ENCODE assay signal across 21 cellular contexts in genomic region chr10:7942859-7943258, GRCh38.
"Had no signal": no experiment of that assay in that cellular context is flagged by ENCODE, and none has a peak within 500 bp of the region (broad histone marks: within the 10 kb centered on the region; RNA-seq: fewer than 3 reads in every experiment).

No MANE protein-coding gene starts in this region.

- H3K27me3 Mint-ChIP-seq: activated CD4-positive, alpha-beta T cell treated with anti-CD3 and anti-CD28 coated beads, Interleukin-2, amount 10 ng/mL, durations not matched to agents 7 days and 5 days had no signal

- DNase-seq: activated CD4-positive, alpha-beta T cell treated with anti-CD3 and anti-CD28 coated beads, Interleukin-2, amount 10 ng/mL, durations not matched to agents 7 days and 5 days; activated CD8-positive, alpha-beta memory T cell treated with anti-CD3 and anti-CD28 coated beads, Interleukin-2, amount 50 U/mL, for 4 hours; activated naive CD4-positive, alpha-beta T cell treated with anti-CD3 and anti-CD28 coated beads, Interleukin-2, amount 50 U/mL, for 16 hours; activated T-cell treated with anti-CD3 and anti-CD28 coated beads, Interleukin-2, amount 50 U/mL, for 4 hours; aorta; brain microvascular endothelial cell; central memory CD4-positive, alpha-beta T cell; cortex of kidney; esophagus squamous epithelium; hippocampal formation; kidney; nephron progenitor cell; occipital lobe; retina; stimulated activated naive CD4-positive, alpha-beta T cell; T-helper 1 cell; T-helper 9 cell; thyroid gland had no signal

- H3K4me3 ChIP-seq: esophagus squamous epithelium, lung, thyroid gland had no signal

- H3K27ac ChIP-seq: brain microvascular endothelial cell, esophagus squamous epithelium, thyroid gland had no signal

- H3K4me1 ChIP-seq: thyroid gland had no signal

- H3K4me3 Mint-ChIP-seq: activated CD4-positive, alpha-beta T cell treated with anti-CD3 and anti-CD28 coated beads, Interleukin-2, amount 10 ng/mL, durations not matched to agents 7 days and 5 days; activated T-cell treated with anti-CD3 and anti-CD28 coated beads, Interleukin-2, amount 50 U/mL, for 4 hours; nephron progenitor cell had no signal

- FAIRE-seq: kidney, urothelium cell line had no signal

- H3K36me3 ChIP-seq: brain microvascular endothelial cell, esophagus squamous epithelium, thyroid gland had no signal

- H3K9me3 ChIP-seq: esophagus squamous epithelium, thyroid gland had no signal

- ATAC-seq: activated T-cell treated with anti-CD3 and anti-CD28 coated beads, Interleukin-2, amount 50 U/mL, for 4 hours; left lobe of liver had no signal

- H3K27me3 ChIP-seq: brain microvascular endothelial cell, esophagus squamous epithelium, thyroid gland had no signal

- H3K27ac Mint-ChIP-seq: activated CD4-positive, alpha-beta T cell treated with anti-CD3 and anti-CD28 coated beads, Interleukin-2, amount 10 ng/mL, durations not matched to agents 7 days and 5 days; nephron progenitor cell had no signal
